Comparison of ENCODE assay signal across 19 cellular contexts in genomic region chr12:68304626-68305025, GRCh38. TPM values are rescaled to one million over a fixed set of nuclear protein-coding genes. Genes with fewer than 3 reads are reported as not detected.
"Had no signal": no experiment of that assay in that cellular context is flagged by ENCODE, and none has a peak within 500 bp of the region (broad histone marks: within the 10 kb centered on the region; RNA-seq: fewer than 3 reads in every experiment).

No MANE protein-coding gene starts in this region.

- ATAC-seq: right lobe of liver, WTC11 had no signal

- DNase-seq: activated CD4-positive, alpha-beta T cell treated with anti-CD3 and anti-CD28 coated beads for 48 hours; activated naive CD4-positive, alpha-beta T cell treated with anti-CD3 and anti-CD28 coated beads, Interleukin-2, amount 50 U/mL, for 16 hours; adrenal gland; cerebellar nuclear complex; dorsolateral prefrontal cortex; foreskin melanocyte; heart right ventricle; kidney; naive B cell; occipital lobe; right lobe of liver; SK-N-SH; spleen; stimulated activated CD4-positive, alpha-beta T cell treated with anti-CD3 and anti-CD28 coated beads, Interleukin-1b, Interleukin-23, amount 100 ng/mL, for 48 hours; stimulated activated naive CD4-positive, alpha-beta T cell had no signal

- FAIRE-seq: kidney had no signal

- H3K4me3 ChIP-seq: adrenal gland, dorsolateral prefrontal cortex, esophagus muscularis mucosa, heart right ventricle, right lobe of liver, spleen had no signal

RNA-seq across cellular contexts. Expression of gene IL22, which starts 51.2 kb away (rescaled TPM):
- total RNA-seq: adrenal gland, dorsolateral prefrontal cortex, esophagus muscularis mucosa, heart right ventricle, kidney, liver, occipital lobe, progenitor cell of endocrine pancreas, right lobe of liver, spleen, WTC11 had no signal
- polyA plus RNA-seq: adrenal gland, heart right ventricle, liver, SK-N-SH, spleen had no signal
